26 cellular contexts compared by ENCODE assay signal in genomic region chr12:102415515-102415914, GRCh38.
DNase-seq lines count a peak whose midpoint lies in the region; ATAC-seq, FAIRE-seq and TF ChIP-seq lines count a peak whose summit lies in the region.
"Had no signal": no experiment of that assay in that cellular context is flagged by ENCODE, and none has a peak within 500 bp of the region (broad histone marks: within the 10 kb centered on the region; RNA-seq: fewer than 3 reads in every experiment).

No MANE protein-coding gene starts in this region.

- no peak for TF ChIP-seq RAD21 in HepG2 (CRISPR knock-in tag; IDR thresholded peaks at IDR 0.05)
- no peak for TF ChIP-seq RAD21 in H1 (IDR thresholded peaks at IDR 0.05 in 1 of 2, conservative IDR thresholded peaks at IDR 0.05 in 1 of 2; ENCODE audit: low read depth in 2 of 2, low read length in 2 of 2)

- no peak overlapping the region for H3K23ac ChIP-seq in H1 (ENCODE audit: insufficient read length)

- no peaks in the 10 kb centered on the region for H3K79me1 ChIP-seq in H1 (ENCODE audit: low read depth, low read length)

- CTCF ChIA-PET in HepG2 (lab: Yijun Ruan, JAX; ENCODE audit: low intra/inter-chr PET ratio, low total read pairs) = no interaction called here
- CTCF ChIA-PET in H1 (lab: Charles Lee; ENCODE audit: partially characterized antibody) = no interaction called here

- peak overlapping the region; percentile 55 for H3K14ac ChIP-seq in H1 (ENCODE audit: insufficient read length)

- no peak overlapping the region for H3K18ac ChIP-seq in H1 (ENCODE audit: extremely low read depth, low read length)

- DNase-seq in right lobe of liver (no peak), HepG2 (ENCODE audit: low spot score) (no peak), H1 (ENCODE audit: low read depth in 1 of 2, low spot score in 2 of 2) (no peak)
- DNase-seq in activated T-helper 2 cell treated with anti-CD3 and anti-CD28 coated beads, Interferon-gamma antibody, Interleukin-2, Interleukin-4, amounts not matched to agents 10 μg/mL and 5 μg/mL and 100 μg/mL, durations not matched to agents 14 hours and 24 hours and 36 hours (ENCODE audit: low spot score) = no peak
- DNase-seq: ACHN; BE2C; C1 segment of cervical spinal cord; CD4-positive, alpha-beta memory T cell; CD4-positive, CD25-positive, alpha-beta regulatory T cell; CD8-positive, alpha-beta memory T cell; COR-L47; DMS 273 treated with DMSO at 0.1 percent for 48 hours; DMS153; DMS53; DMS79; DND-41; EL; GDM1 had no signal

- H2BK20ac ChIP-seq in H1 (ENCODE audit: low read length) = no peak overlapping the region

- no peaks in the 10 kb centered on the region for H3K4me1 Mint-ChIP-seq in activated T-helper 2 cell treated with anti-CD3 and anti-CD28 coated beads, Interferon-gamma antibody, Interleukin-2, Interleukin-4, amounts not matched to agents 10 μg/mL and 5 μg/mL and 100 μg/mL, durations not matched to agents 14 hours and 24 hours and 36 hours (ENCODE audit: low read depth)
- H3K4me1 Mint-ChIP-seq: CD14-positive monocyte; CD4-positive, alpha-beta memory T cell; CD4-positive, CD25-positive, alpha-beta regulatory T cell; CD8-positive, alpha-beta memory T cell had no signal

- no peak overlapping the region for H4K8ac ChIP-seq in H1 (ENCODE audit: extremely low read depth, insufficient read depth, low read length)

- H3K9me3 ChIP-seq in right lobe of liver = no peaks in the 10 kb centered on the region
- no peaks in the 10 kb centered on the region for H3K9me3 ChIP-seq in HepG2 (ENCODE audit: low read length)
- H3K9me3 ChIP-seq in H1 (ENCODE audit: insufficient read depth in 2 of 2, low read depth in 1 of 2, low read length in 1 of 2) = no peaks in the 10 kb centered on the region
- H3K9me3 ChIP-seq: A549, BE2C, BLaER1 had no signal

- no peaks in the 10 kb centered on the region for H3K36me3 Mint-ChIP-seq in activated T-helper 2 cell treated with anti-CD3 and anti-CD28 coated beads, Interferon-gamma antibody, Interleukin-2, Interleukin-4, amounts not matched to agents 10 μg/mL and 5 μg/mL and 100 μg/mL, durations not matched to agents 14 hours and 24 hours and 36 hours (ENCODE audit: low read depth)
- H3K36me3 Mint-ChIP-seq: CD14-positive monocyte; CD4-positive, alpha-beta memory T cell; CD4-positive, CD25-positive, alpha-beta regulatory T cell; CD8-positive, alpha-beta memory T cell had no signal

- no peak overlapping the region for H3K4ac ChIP-seq in H1 (replicated peaks; ENCODE audit: insufficient read length, low read depth, low read length)

- no peak overlapping the region for H3K27ac Mint-ChIP-seq in activated T-helper 2 cell treated with anti-CD3 and anti-CD28 coated beads, Interferon-gamma antibody, Interleukin-2, Interleukin-4, amounts not matched to agents 10 μg/mL and 5 μg/mL and 100 μg/mL, durations not matched to agents 14 hours and 24 hours and 36 hours
- H3K27ac Mint-ChIP-seq: CD14-positive monocyte; CD4-positive, alpha-beta memory T cell; CD4-positive, CD25-positive, alpha-beta regulatory T cell; CD8-positive, alpha-beta memory T cell had no signal

- in situ Hi-C loops in HepG2 (cut with HindIII; ENCODE audit: extremely low pct_ligation_motif_present, low pct_unique_long_range_greater_than_20kb) = no loop called here

- no peak overlapping the region for H3K4me3 Mint-ChIP-seq in activated T-helper 2 cell treated with anti-CD3 and anti-CD28 coated beads, Interferon-gamma antibody, Interleukin-2, Interleukin-4, amounts not matched to agents 10 μg/mL and 5 μg/mL and 100 μg/mL, durations not matched to agents 14 hours and 24 hours and 36 hours (ENCODE audit: low read depth)
- H3K4me3 Mint-ChIP-seq: CD14-positive monocyte; CD4-positive, alpha-beta memory T cell; CD4-positive, CD25-positive, alpha-beta regulatory T cell; CD8-positive, alpha-beta memory T cell had no signal

- H2AFZ ChIP-seq in HepG2 (ENCODE audit: low read length) = no peak overlapping the region
- H2AFZ ChIP-seq in H1 (ENCODE audit: low read length) = no peak overlapping the region

- no peak for TF ChIP-seq POLR2A in right lobe of liver (IDR thresholded peaks at IDR 0.05)
- TF ChIP-seq POLR2A in HepG2 (IDR thresholded peaks at IDR 0.05; ENCODE audit: insufficient read depth in 1 of 2, low read depth in 2 of 2, low read length in 2 of 2) = no peak
- TF ChIP-seq POLR2A in H1 (IDR thresholded peaks at IDR 0.05; ENCODE audit: control extremely low read depth in 1 of 2, low read depth in 2 of 2, low read length in 2 of 2) = no peak

- TF ChIP-seq EP300 in HepG2 (IDR thresholded peaks at IDR 0.05; ENCODE audit: low read depth in 2 of 2, low read length in 2 of 2) (no peak), HepG2 (CRISPR knock-in tag; IDR thresholded peaks at IDR 0.05; ENCODE audit: borderline replicate concordance) (no peak), H1 (IDR thresholded peaks at IDR 0.05; ENCODE audit: borderline replicate concordance in 1 of 2, low read depth in 2 of 2, low read length in 2 of 2) (no peak)

- H2BK12ac ChIP-seq in H1 (ENCODE audit: low read depth, low read length) = no peak overlapping the region

- H3K27me3 ChIP-seq in right lobe of liver = no peaks in the 10 kb centered on the region
- H3K27me3 ChIP-seq in HepG2 (ENCODE audit: control insufficient read depth in 1 of 2, insufficient read depth in 2 of 2, low read length in 2 of 2) = no peaks in the 10 kb centered on the region
- H3K27me3 ChIP-seq in H1 (replicated peaks in 1 of 4; ENCODE audit: control insufficient read depth in 3 of 4, extremely low read depth in 1 of 4, insufficient read depth in 3 of 4, low read length in 3 of 4) = no peaks in the 10 kb centered on the region
- H3K27me3 ChIP-seq: BE2C, BLaER1 had no signal

- H3K4me1 ChIP-seq in right lobe of liver (peaks cover 0 to 86% (median 10%) of the 10 kb centered on the region in 4 donors), HepG2 (ENCODE audit: insufficient read depth, low read length) (peaks cover 30% of the 10 kb centered on the region), H1 (replicated peaks in 1 of 4; ENCODE audit: control insufficient read depth in 3 of 4, insufficient read depth in 4 of 4, low read length in 3 of 4) (no peaks in the 10 kb centered on the region)
- H3K4me1 ChIP-seq: BE2C, BLaER1 had no signal

- H3K4me2 ChIP-seq in HepG2 (ENCODE audit: low read depth, low read length) (no peak overlapping the region), H1 (ENCODE audit: insufficient read depth in 1 of 2, low read depth in 2 of 2, low read length in 2 of 2) (no peak overlapping the region)
- H3K4me2 ChIP-seq: A549, BLaER1 had no signal

- POLR2A ChIA-PET in HepG2 (lab: Yijun Ruan, JAX) = no interaction called here
- POLR2A ChIA-PET in H1 (lab: Charles Lee; ENCODE audit: partially characterized antibody) = no interaction called here

- FAIRE-seq in HepG2 (lab: Jason Lieb, UNC) (no peak), H1 (lab: Jason Lieb, UNC) (no peak)
- FAIRE-seq: A549, GM12878, GM12892, GM18507 had no signal

- no TSS peak for BruUV-seq in HepG2 (replicated peaks; lab: Mats Ljungman, UMichigan)

- no peak for TF ChIP-seq CTCF in right lobe of liver (IDR thresholded peaks at IDR 0.05)
- no peak for TF ChIP-seq CTCF in HepG2 (CRISPR knock-in tag; IDR thresholded peaks at IDR 0.05)
- no peak for TF ChIP-seq CTCF in H1 (IDR thresholded peaks at IDR 0.05; ENCODE audit: control extremely low read depth in 1 of 3, insufficient read depth in 1 of 3, low read depth in 1 of 3, low read length in 3 of 3)

- peaks cover 4% of the 10 kb centered on the region for H3K9me3 Mint-ChIP-seq in activated T-helper 2 cell treated with anti-CD3 and anti-CD28 coated beads, Interferon-gamma antibody, Interleukin-2, Interleukin-4, amounts not matched to agents 10 μg/mL and 5 μg/mL and 100 μg/mL, durations not matched to agents 14 hours and 24 hours and 36 hours
- H3K9me3 Mint-ChIP-seq: CD8-positive, alpha-beta memory T cell had no signal

- peaks cover 4% of the 10 kb centered on the region for H3K27me3 Mint-ChIP-seq in activated T-helper 2 cell treated with anti-CD3 and anti-CD28 coated beads, Interferon-gamma antibody, Interleukin-2, Interleukin-4, amounts not matched to agents 10 μg/mL and 5 μg/mL and 100 μg/mL, durations not matched to agents 14 hours and 24 hours and 36 hours (ENCODE audit: low read depth)

- no CpG with 5 or more reads among the region's 1 CpG for WGBS in right lobe of liver (ENCODE audit: insufficient coverage, low coverage, low lambda C conversion rate, missing lambda C conversion rate)
- WGBS in HepG2 (ENCODE audit: low lambda C conversion rate) = 0% methylated on average over 1 of the region's 1 CpG
- WGBS in H1 (ENCODE audit: extremely low coverage in 1 of 2, insufficient coverage in 1 of 2, insufficient read length in 1 of 2, insufficient replicate concordance in 2 of 2, low coverage in 1 of 2, low lambda C conversion rate in 2 of 2, missing lambda C conversion rate in 1 of 2), 2 experiments = 80% methylated on average over 1 of the region's 1 CpG; no CpG with 5 or more reads in 1 of the 2 experiments

- H3K79me2 ChIP-seq in HepG2 (ENCODE audit: insufficient read depth, low read length) (no peaks in the 10 kb centered on the region), H1 (ENCODE audit: control insufficient read depth in 1 of 2, insufficient read depth in 2 of 2, low read length in 2 of 2) (no peaks in the 10 kb centered on the region)

- H2BK120ac ChIP-seq in H1 (replicated peaks; ENCODE audit: low read depth, low read length) = no peak overlapping the region

- H4K20me1 ChIP-seq in HepG2 (ENCODE audit: insufficient read depth, low read length) = no peaks in the 10 kb centered on the region
- H4K20me1 ChIP-seq in H1 (replicated peaks in 1 of 2; ENCODE audit: control insufficient read depth in 1 of 2, insufficient read depth in 2 of 2, low read length in 2 of 2) = no peaks in the 10 kb centered on the region
- H4K20me1 ChIP-seq: BLaER1 had no signal

- no peak overlapping the region for H4K91ac ChIP-seq in H1 (replicated peaks; ENCODE audit: insufficient read length, low read length)

- H3K4me3 ChIP-seq in right lobe of liver (no peak overlapping the region), HepG2 (replicated peaks in 1 of 3; ENCODE audit: insufficient read depth in 1 of 3, low read depth in 2 of 3, low read length in 3 of 3) (no peak overlapping the region), H1 (ENCODE audit: extremely low read depth in 1 of 4, insufficient read depth in 2 of 4, low read depth in 3 of 4, low read length in 4 of 4) (no peak overlapping the region)
- H3K4me3 ChIP-seq: A549, BLaER1, GM12878 had no signal

- no peaks in the 10 kb centered on the region; the same call in 1 of the 2 replicates for H3K23me2 ChIP-seq in H1 (ENCODE audit: low read depth, low read length)

- H2BK5ac ChIP-seq in H1 (ENCODE audit: low read depth, low read length) = no peak overlapping the region

- no peak overlapping the region for H2AK5ac ChIP-seq in H1 (ENCODE audit: low read depth, low read length)

- H3K9ac ChIP-seq in HepG2 (ENCODE audit: insufficient read depth, low read depth, low read length) = no peak overlapping the region
- no peak overlapping the region for H3K9ac ChIP-seq in H1 (replicated peaks in 1 of 4; ENCODE audit: extremely low read depth in 1 of 4, low read depth in 3 of 4, low read length in 3 of 4)
- H3K9ac ChIP-seq: BLaER1 had no signal

- H4K5ac ChIP-seq in H1 (ENCODE audit: insufficient read length, low read depth, low read length) = no peak overlapping the region

- H3K36me3 ChIP-seq in right lobe of liver (no peaks in the 10 kb centered on the region), HepG2 (replicated peaks in 1 of 2; ENCODE audit: control insufficient read depth in 1 of 2, insufficient read depth in 2 of 2, low read length in 2 of 2) (no peaks in the 10 kb centered on the region), H1 (ENCODE audit: control insufficient read depth in 2 of 4, insufficient read depth in 4 of 4, low read length in 3 of 4) (no peaks in the 10 kb centered on the region)
- H3K36me3 ChIP-seq: BE2C, BLaER1 had no signal

- no peak overlapping the region for H3K56ac ChIP-seq in H1 (replicated peaks; ENCODE audit: insufficient read length, low read depth, low read length)

- no peak overlapping the region for H2BK15ac ChIP-seq in H1 (ENCODE audit: low read length)

- H3K27ac ChIP-seq in right lobe of liver (peak overlapping the region in 2 of 3 donors; percentile 26 to 91), HepG2 (ENCODE audit: extremely low read length, insufficient read depth, low read length) (no peak overlapping the region), H1 (ENCODE audit: low read depth, low read length) (no peak overlapping the region)
- H3K27ac ChIP-seq: 22Rv1, A549, BLaER1 had no signal

- ATAC-seq in right lobe of liver (no peak), HepG2 (no peak)
- no peak for ATAC-seq in activated CD4-positive, CD25-positive, alpha-beta regulatory T cell treated with anti-CD3 and anti-CD28 coated beads, Interleukin-2, amount 50 U/mL, for 24 hours
- ATAC-seq: A549, GM12878 had no signal

- intact Hi-C loops in right lobe of liver (cut with DNase I) (no loop called here), HepG2 (cut with micrococcal nuclease; ENCODE audit: unreplicated experiment) (no loop called here)
- intact Hi-C loops in activated T-helper 2 cell treated with anti-CD3 and anti-CD28 coated beads, Interferon-gamma antibody, Interleukin-2, Interleukin-4, amounts not matched to agents 10 μg/mL and 5 μg/mL and 100 μg/mL, durations not matched to agents 14 hours and 24 hours and 36 hours (cut with micrococcal nuclease) = no loop called here

Comparison
In these comparisons a context has a peak if more than half of its experiments do, and no peak if none do; other contexts are left out.
1. H3K27ac ChIP-seq: peak in right lobe of liver (2 of 3); none in HepG2 (single experiment) and H1 (single experiment).